In genomic region chr12:53500776-53501614, GRCh38 we compare ENCODE assay signal across 1 cellular context.
TF ChIP-seq lines count a peak whose summit lies in the region.

A gene with protein sequence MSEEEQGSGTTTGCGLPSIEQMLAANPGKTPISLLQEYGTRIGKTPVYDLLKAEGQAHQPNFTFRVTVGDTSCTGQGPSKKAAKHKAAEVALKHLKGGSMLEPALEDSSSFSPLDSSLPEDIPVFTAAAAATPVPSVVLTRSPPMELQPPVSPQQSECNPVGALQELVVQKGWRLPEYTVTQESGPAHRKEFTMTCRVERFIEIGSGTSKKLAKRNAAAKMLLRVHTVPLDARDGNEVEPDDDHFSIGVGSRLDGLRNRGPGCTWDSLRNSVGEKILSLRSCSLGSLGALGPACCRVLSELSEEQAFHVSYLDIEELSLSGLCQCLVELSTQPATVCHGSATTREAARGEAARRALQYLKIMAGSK (plus strand): TSS chr12:53501283. CDS start chr12:53501409, 126 bp downstream.

TF ChIP-seq in K562, 482 proteins besides CTCF, POLR2A, EP300 and RAD21 (continued from another document and continues in another):
- TF ChIP-seq, protein P1, sequence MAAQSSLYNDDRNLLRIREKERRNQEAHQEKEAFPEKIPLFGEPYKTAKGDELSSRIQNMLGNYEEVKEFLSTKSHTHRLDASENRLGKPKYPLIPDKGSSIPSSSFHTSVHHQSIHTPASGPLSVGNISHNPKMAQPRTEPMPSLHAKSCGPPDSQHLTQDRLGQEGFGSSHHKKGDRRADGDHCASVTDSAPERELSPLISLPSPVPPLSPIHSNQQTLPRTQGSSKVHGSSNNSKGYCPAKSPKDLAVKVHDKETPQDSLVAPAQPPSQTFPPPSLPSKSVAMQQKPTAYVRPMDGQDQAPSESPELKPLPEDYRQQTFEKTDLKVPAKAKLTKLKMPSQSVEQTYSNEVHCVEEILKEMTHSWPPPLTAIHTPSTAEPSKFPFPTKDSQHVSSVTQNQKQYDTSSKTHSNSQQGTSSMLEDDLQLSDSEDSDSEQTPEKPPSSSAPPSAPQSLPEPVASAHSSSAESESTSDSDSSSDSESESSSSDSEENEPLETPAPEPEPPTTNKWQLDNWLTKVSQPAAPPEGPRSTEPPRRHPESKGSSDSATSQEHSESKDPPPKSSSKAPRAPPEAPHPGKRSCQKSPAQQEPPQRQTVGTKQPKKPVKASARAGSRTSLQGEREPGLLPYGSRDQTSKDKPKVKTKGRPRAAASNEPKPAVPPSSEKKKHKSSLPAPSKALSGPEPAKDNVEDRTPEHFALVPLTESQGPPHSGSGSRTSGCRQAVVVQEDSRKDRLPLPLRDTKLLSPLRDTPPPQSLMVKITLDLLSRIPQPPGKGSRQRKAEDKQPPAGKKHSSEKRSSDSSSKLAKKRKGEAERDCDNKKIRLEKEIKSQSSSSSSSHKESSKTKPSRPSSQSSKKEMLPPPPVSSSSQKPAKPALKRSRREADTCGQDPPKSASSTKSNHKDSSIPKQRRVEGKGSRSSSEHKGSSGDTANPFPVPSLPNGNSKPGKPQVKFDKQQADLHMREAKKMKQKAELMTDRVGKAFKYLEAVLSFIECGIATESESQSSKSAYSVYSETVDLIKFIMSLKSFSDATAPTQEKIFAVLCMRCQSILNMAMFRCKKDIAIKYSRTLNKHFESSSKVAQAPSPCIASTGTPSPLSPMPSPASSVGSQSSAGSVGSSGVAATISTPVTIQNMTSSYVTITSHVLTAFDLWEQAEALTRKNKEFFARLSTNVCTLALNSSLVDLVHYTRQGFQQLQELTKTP (IDR thresholded peaks at IDR 0.05; ENCODE audit: low read depth in 1 of 2, partially characterized antibody in 2 of 2), result peak in 1 of 2 experiments; percentile 98
- TF ChIP-seq, protein P2, sequence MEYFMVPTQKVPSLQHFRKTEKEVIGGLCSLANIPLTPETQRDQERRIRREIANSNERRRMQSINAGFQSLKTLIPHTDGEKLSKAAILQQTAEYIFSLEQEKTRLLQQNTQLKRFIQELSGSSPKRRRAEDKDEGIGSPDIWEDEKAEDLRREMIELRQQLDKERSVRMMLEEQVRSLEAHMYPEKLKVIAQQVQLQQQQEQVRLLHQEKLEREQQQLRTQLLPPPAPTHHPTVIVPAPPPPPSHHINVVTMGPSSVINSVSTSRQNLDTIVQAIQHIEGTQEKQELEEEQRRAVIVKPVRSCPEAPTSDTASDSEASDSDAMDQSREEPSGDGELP (CRISPR knock-in tag; IDR thresholded peaks at IDR 0.05; ENCODE audit: borderline replicate concordance), result peak; percentile 98
- TF ChIP-seq HNRNPLL (IDR thresholded peaks at IDR 0.05; ENCODE audit: low read depth, low read length, poor library complexity, severe bottlenecking) (peak; percentile 29), PHF20 (IDR thresholded peaks at IDR 0.05; ENCODE audit: partially characterized antibody) (peak; percentile 90), ZNF324 (CRISPR knock-in tag; IDR thresholded peaks at IDR 0.05) (0 out of 2 replicates have a peak, but pooled peaks have one; percentile 49), RHOXF2B (CRISPR knock-in tag; conservative IDR thresholded peaks at IDR 0.05) (no peak), ZNF717 (CRISPR knock-in tag; IDR thresholded peaks at IDR 0.05) (no peak), ZNF695 (CRISPR knock-in tag; IDR thresholded peaks at IDR 0.05) (0 out of 2 replicates have a peak, but pooled peaks have one; percentile 66), ZNF830 (CRISPR knock-in tag; IDR thresholded peaks at IDR 0.05) (peak; percentile 53; the same call in 1 of the 2 replicates), ZBTB12 (CRISPR knock-in tag; IDR thresholded peaks at IDR 0.05) (peak; percentile 85), SAFB2 (IDR thresholded peaks at IDR 0.05; ENCODE audit: borderline replicate concordance, low read depth, low read length, severe bottlenecking) (no peak), ILF3 (IDR thresholded peaks at IDR 0.05; ENCODE audit: borderline replicate concordance) (no peak), ZNF232 (CRISPR knock-in tag; IDR thresholded peaks at IDR 0.05) (0 out of 2 replicates have a peak, but pooled peaks have one; percentile 66), BACH1 (tag; IDR thresholded peaks at IDR 0.05) (peak; percentile 48; the same call in 1 of the 2 replicates), MXD1 (CRISPR knock-in tag; IDR thresholded peaks at IDR 0.05; ENCODE audit: borderline replicate concordance, poor library complexity, severe bottlenecking) (no peak), ZBTB7A (IDR thresholded peaks at IDR 0.05; ENCODE audit: borderline replicate concordance, control insufficient read depth, low read depth, low read length) (peak; percentile 55; the same call in 1 of the 2 replicates), RBM39 (optimal IDR thresholded peaks at IDR 0.05; ENCODE audit: low read depth, low read length) (no peak), BCL6 (CRISPR knock-in tag; IDR thresholded peaks at IDR 0.05) (no peak), KLF1 (tag; IDR thresholded peaks at IDR 0.05) (no peak), YBX1 (IDR thresholded peaks at IDR 0.05) (no peak), OTX1 (CRISPR knock-in tag; IDR thresholded peaks at IDR 0.05) (peak; percentile 61; the same call in 1 of the 2 replicates), BCOR (IDR thresholded peaks at IDR 0.05) (no peak), FOXP1 (CRISPR knock-in tag; IDR thresholded peaks at IDR 0.05) (peak; percentile 63; the same call in 1 of the 2 replicates), PCBP1 (IDR thresholded peaks at IDR 0.05; ENCODE audit: low read depth, low read length, poor library complexity, severe bottlenecking) (peak; percentile 58), E2F6 (IDR thresholded peaks at IDR 0.05; ENCODE audit: borderline replicate concordance in 1 of 2, extremely low read depth in 1 of 2, insufficient read depth in 1 of 2, insufficient read length in 1 of 2, low read depth in 1 of 2, low read length in 1 of 2, poor library complexity in 1 of 2, severe bottlenecking in 1 of 2) (peak; percentile 51 to 67), NUFIP1 (IDR thresholded peaks at IDR 0.05; ENCODE audit: partially characterized antibody) (no peak), PHB (CRISPR knock-in tag; IDR thresholded peaks at IDR 0.05) (no peak), GATAD2B (IDR thresholded peaks at IDR 0.05; ENCODE audit: borderline replicate concordance) (no peak), ZNF282 (CRISPR knock-in tag; IDR thresholded peaks at IDR 0.05) (no peak), DIDO1 (tag; IDR thresholded peaks at IDR 0.05; ENCODE audit: low read depth) (peak; percentile 81), SRSF1 (IDR thresholded peaks at IDR 0.05; ENCODE audit: low read depth, low read length) (0 out of 2 replicates have a peak, but pooled peaks have one; percentile 52), MYNN (IDR thresholded peaks at IDR 0.05) (no peak), MYNN (CRISPR knock-in tag; IDR thresholded peaks at IDR 0.05) (no peak), HIVEP1 (CRISPR knock-in tag; IDR thresholded peaks at IDR 0.05) (0 out of 2 replicates have a peak, but pooled peaks have one; percentile 70), ZNF263 (CRISPR knock-in tag; IDR thresholded peaks at IDR 0.05; ENCODE audit: borderline replicate concordance) (no peak), RBFOX2 (IDR thresholded peaks at IDR 0.05; ENCODE audit: low read depth, low read length) (peak; percentile 97), NCOA6 (IDR thresholded peaks at IDR 0.05) (no peak), ZNF134 (CRISPR knock-in tag; conservative IDR thresholded peaks at IDR 0.05) (peak; percentile 46; the same call in 1 of the 2 replicates)
- TF ChIP-seq, protein P3, sequence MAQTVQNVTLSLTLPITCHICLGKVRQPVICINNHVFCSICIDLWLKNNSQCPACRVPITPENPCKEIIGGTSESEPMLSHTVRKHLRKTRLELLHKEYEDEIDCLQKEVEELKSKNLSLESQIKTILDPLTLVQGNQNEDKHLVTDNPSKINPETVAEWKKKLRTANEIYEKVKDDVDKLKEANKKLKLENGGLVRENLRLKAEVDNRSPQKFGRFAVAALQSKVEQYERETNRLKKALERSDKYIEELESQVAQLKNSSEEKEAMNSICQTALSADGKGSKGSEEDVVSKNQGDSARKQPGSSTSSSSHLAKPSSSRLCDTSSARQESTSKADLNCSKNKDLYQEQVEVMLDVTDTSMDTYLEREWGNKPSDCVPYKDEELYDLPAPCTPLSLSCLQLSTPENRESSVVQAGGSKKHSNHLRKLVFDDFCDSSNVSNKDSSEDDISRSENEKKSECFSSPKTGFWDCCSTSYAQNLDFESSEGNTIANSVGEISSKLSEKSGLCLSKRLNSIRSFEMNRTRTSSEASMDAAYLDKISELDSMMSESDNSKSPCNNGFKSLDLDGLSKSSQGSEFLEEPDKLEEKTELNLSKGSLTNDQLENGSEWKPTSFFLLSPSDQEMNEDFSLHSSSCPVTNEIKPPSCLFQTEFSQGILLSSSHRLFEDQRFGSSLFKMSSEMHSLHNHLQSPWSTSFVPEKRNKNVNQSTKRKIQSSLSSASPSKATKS (CRISPR knock-in tag; IDR thresholded peaks at IDR 0.05), result no peak
- TF ChIP-seq, protein P4, sequence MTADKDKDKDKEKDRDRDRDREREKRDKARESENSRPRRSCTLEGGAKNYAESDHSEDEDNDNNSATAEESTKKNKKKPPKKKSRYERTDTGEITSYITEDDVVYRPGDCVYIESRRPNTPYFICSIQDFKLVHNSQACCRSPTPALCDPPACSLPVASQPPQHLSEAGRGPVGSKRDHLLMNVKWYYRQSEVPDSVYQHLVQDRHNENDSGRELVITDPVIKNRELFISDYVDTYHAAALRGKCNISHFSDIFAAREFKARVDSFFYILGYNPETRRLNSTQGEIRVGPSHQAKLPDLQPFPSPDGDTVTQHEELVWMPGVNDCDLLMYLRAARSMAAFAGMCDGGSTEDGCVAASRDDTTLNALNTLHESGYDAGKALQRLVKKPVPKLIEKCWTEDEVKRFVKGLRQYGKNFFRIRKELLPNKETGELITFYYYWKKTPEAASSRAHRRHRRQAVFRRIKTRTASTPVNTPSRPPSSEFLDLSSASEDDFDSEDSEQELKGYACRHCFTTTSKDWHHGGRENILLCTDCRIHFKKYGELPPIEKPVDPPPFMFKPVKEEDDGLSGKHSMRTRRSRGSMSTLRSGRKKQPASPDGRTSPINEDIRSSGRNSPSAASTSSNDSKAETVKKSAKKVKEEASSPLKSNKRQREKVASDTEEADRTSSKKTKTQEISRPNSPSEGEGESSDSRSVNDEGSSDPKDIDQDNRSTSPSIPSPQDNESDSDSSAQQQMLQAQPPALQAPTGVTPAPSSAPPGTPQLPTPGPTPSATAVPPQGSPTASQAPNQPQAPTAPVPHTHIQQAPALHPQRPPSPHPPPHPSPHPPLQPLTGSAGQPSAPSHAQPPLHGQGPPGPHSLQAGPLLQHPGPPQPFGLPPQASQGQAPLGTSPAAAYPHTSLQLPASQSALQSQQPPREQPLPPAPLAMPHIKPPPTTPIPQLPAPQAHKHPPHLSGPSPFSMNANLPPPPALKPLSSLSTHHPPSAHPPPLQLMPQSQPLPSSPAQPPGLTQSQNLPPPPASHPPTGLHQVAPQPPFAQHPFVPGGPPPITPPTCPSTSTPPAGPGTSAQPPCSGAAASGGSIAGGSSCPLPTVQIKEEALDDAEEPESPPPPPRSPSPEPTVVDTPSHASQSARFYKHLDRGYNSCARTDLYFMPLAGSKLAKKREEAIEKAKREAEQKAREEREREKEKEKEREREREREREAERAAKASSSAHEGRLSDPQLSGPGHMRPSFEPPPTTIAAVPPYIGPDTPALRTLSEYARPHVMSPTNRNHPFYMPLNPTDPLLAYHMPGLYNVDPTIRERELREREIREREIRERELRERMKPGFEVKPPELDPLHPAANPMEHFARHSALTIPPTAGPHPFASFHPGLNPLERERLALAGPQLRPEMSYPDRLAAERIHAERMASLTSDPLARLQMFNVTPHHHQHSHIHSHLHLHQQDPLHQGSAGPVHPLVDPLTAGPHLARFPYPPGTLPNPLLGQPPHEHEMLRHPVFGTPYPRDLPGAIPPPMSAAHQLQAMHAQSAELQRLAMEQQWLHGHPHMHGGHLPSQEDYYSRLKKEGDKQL (CRISPR knock-in tag; IDR thresholded peaks at IDR 0.05; ENCODE audit: borderline replicate concordance), result no peak
- TF ChIP-seq, protein P5, sequence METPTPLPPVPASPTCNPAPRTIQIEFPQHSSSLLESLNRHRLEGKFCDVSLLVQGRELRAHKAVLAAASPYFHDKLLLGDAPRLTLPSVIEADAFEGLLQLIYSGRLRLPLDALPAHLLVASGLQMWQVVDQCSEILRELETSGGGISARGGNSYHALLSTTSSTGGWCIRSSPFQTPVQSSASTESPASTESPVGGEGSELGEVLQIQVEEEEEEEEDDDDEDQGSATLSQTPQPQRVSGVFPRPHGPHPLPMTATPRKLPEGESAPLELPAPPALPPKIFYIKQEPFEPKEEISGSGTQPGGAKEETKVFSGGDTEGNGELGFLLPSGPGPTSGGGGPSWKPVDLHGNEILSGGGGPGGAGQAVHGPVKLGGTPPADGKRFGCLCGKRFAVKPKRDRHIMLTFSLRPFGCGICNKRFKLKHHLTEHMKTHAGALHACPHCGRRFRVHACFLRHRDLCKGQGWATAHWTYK (CRISPR knock-in tag; IDR thresholded peaks at IDR 0.05), result peak; percentile 100
- TF ChIP-seq, protein P6, sequence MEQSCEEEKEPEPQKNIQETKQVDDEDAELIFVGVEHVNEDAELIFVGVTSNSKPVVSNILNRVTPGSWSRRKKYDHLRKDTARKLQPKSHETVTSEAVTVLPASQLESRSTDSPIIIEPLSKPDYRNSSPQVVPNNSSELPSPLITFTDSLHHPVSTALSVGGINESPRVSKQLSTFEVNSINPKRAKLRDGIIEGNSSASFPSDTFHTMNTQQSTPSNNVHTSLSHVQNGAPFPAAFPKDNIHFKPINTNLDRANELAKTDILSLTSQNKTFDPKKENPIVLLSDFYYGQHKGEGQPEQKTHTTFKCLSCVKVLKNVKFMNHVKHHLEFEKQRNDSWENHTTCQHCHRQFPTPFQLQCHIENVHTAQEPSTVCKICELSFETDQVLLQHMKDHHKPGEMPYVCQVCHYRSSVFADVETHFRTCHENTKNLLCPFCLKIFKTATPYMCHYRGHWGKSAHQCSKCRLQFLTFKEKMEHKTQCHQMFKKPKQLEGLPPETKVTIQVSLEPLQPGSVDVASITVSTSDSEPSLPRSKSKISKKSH (CRISPR knock-in tag; IDR thresholded peaks at IDR 0.05), result no peak
